1 cellular context compared by ENCODE assay signal in the genomic region with DNA sequence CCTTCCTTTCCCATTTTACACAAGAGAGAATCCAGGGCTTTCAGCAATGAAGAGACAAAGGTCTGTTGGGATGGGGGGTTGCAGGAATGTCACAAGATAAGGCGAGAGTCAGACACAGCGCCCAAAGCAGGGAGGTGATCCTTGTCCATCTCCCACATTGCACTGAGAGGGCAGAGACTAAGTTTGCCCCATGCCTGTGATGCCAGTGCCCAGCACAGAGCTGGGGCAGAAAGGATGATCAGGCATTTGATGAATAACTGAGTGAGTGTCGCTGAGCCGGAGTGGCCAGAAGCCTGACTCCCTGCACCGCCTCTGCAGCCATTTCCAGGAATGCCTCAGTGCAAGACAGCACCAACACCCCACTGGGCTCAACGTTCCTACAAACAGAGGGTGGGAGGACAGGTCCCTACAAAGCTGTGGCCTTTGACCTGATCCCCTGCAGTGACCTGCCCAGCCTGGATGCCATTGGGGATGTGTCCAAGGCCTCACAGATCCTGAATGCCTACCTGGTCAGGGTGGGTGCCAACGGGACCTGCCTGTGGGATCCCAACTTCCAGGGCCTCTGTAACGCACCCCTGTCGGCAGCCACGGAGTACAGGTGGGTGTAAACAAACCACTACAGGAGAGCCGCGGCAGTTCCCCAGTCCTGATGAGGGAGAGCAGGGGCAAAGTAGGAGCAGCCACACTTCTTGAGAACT.
A peak's percentile ranks its signal among the peaks of the same experiment; 100 is the strongest.
TF ChIP-seq lines count a peak whose summit lies in the region.

No MANE protein-coding gene starts in this region.

TF ChIP-seq in HepG2, 621 proteins besides CTCF, POLR2A, EP300 and RAD21 (continued from another document and continues in another):
- no peak for TF ChIP-seq HNRNPK (IDR thresholded peaks at IDR 0.05; ENCODE audit: low read depth, low read length, poor library complexity, severe bottlenecking)
- TF ChIP-seq HOXA9 (CRISPR knock-in tag; IDR thresholded peaks at IDR 0.05; ENCODE audit: borderline replicate concordance), result no peak
- TF ChIP-seq NFYB (CRISPR knock-in tag; IDR thresholded peaks at IDR 0.05), result no peak
- peak in 1 of 2 experiments; percentile 40; a peak in 1 of 4 replicates for TF ChIP-seq NR2F1 (CRISPR knock-in tag; IDR thresholded peaks at IDR 0.05)
- TF ChIP-seq HNF1A (IDR thresholded peaks at IDR 0.05; ENCODE audit: low read depth), result no peak
- TF ChIP-seq HNF1A (CRISPR knock-in tag; IDR thresholded peaks at IDR 0.05; ENCODE audit: borderline replicate concordance), result no peak; the same call in 1 of the 2 replicates
- peak; percentile 27; the same call in 1 of the 2 replicates for TF ChIP-seq AHR (CRISPR knock-in tag; IDR thresholded peaks at IDR 0.05)
- 0 out of 2 replicates have a peak, but pooled peaks have one; percentile 16 for TF ChIP-seq ZNF644 (CRISPR knock-in tag; IDR thresholded peaks at IDR 0.05; ENCODE audit: low read depth)
- TF ChIP-seq CHD2 (IDR thresholded peaks at IDR 0.05; ENCODE audit: low read depth, low read length), result no peak
- TF ChIP-seq SETDB1 (CRISPR knock-in tag; IDR thresholded peaks at IDR 0.05; ENCODE audit: borderline replicate concordance), result no peak
- no peak for TF ChIP-seq ZNF792 (CRISPR knock-in tag; IDR thresholded peaks at IDR 0.05)
- peak; percentile 40; the same call in 1 of the 2 replicates for TF ChIP-seq ZNF543 (CRISPR knock-in tag; IDR thresholded peaks at IDR 0.05)
- no peak for TF ChIP-seq ZNF766 (CRISPR knock-in tag; IDR thresholded peaks at IDR 0.05; ENCODE audit: borderline replicate concordance)
- TF ChIP-seq, protein P1, sequence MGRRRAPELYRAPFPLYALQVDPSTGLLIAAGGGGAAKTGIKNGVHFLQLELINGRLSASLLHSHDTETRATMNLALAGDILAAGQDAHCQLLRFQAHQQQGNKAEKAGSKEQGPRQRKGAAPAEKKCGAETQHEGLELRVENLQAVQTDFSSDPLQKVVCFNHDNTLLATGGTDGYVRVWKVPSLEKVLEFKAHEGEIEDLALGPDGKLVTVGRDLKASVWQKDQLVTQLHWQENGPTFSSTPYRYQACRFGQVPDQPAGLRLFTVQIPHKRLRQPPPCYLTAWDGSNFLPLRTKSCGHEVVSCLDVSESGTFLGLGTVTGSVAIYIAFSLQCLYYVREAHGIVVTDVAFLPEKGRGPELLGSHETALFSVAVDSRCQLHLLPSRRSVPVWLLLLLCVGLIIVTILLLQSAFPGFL (CRISPR knock-in tag; IDR thresholded peaks at IDR 0.05), result no peak
- TF ChIP-seq ZNF563 (CRISPR knock-in tag; IDR thresholded peaks at IDR 0.05), result no peak
- TF ChIP-seq, protein P2, sequence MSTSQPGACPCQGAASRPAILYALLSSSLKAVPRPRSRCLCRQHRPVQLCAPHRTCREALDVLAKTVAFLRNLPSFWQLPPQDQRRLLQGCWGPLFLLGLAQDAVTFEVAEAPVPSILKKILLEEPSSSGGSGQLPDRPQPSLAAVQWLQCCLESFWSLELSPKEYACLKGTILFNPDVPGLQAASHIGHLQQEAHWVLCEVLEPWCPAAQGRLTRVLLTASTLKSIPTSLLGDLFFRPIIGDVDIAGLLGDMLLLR (CRISPR knock-in tag; IDR thresholded peaks at IDR 0.05), result no peak
- no peak for TF ChIP-seq ZNF207 (IDR thresholded peaks at IDR 0.05; ENCODE audit: borderline replicate concordance)
- no peak for TF ChIP-seq ZBTB14 (CRISPR knock-in tag; IDR thresholded peaks at IDR 0.05)
- TF ChIP-seq FOXK1 (CRISPR knock-in tag; IDR thresholded peaks at IDR 0.05; ENCODE audit: borderline replicate concordance, low read depth), result no peak
- TF ChIP-seq ZBTB7A (CRISPR knock-in tag; IDR thresholded peaks at IDR 0.05), result 0 out of 2 replicates have a peak, but pooled peaks have one; percentile 9
- TF ChIP-seq ZNF142 (CRISPR knock-in tag; IDR thresholded peaks at IDR 0.05), result no peak
- 0 out of 2 replicates have a peak, but pooled peaks have one; percentile 33 for TF ChIP-seq ZSCAN29 (CRISPR knock-in tag; conservative IDR thresholded peaks at IDR 0.05)
- no peak for TF ChIP-seq ZFP37 (CRISPR knock-in tag; IDR thresholded peaks at IDR 0.05; ENCODE audit: borderline replicate concordance)
- no peak for TF ChIP-seq ARID3A (IDR thresholded peaks at IDR 0.05; ENCODE audit: low read depth, low read length)
- 0 out of 2 replicates have a peak, but pooled peaks have one; percentile 31 for TF ChIP-seq ZNF30 (CRISPR knock-in tag; IDR thresholded peaks at IDR 0.05)
- TF ChIP-seq ZFX (CRISPR knock-in tag; IDR thresholded peaks at IDR 0.05; ENCODE audit: low read depth), result no peak; the same call in none of the 2 replicates
- no peak for TF ChIP-seq ZNF124 (CRISPR knock-in tag; IDR thresholded peaks at IDR 0.05)
- TF ChIP-seq NR1H2 (CRISPR knock-in tag; IDR thresholded peaks at IDR 0.05; ENCODE audit: borderline replicate concordance, low read depth), result no peak
- TF ChIP-seq, protein P3, sequence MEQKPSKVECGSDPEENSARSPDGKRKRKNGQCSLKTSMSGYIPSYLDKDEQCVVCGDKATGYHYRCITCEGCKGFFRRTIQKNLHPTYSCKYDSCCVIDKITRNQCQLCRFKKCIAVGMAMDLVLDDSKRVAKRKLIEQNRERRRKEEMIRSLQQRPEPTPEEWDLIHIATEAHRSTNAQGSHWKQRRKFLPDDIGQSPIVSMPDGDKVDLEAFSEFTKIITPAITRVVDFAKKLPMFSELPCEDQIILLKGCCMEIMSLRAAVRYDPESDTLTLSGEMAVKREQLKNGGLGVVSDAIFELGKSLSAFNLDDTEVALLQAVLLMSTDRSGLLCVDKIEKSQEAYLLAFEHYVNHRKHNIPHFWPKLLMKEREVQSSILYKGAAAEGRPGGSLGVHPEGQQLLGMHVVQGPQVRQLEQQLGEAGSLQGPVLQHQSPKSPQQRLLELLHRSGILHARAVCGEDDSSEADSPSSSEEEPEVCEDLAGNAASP (CRISPR knock-in tag; IDR thresholded peaks at IDR 0.05; ENCODE audit: borderline replicate concordance), result peak; percentile 69; the same call in 1 of the 2 replicates
- TF ChIP-seq ZBTB3 (CRISPR knock-in tag; IDR thresholded peaks at IDR 0.05; ENCODE audit: borderline replicate concordance, low read depth), result no peak
- no peak for TF ChIP-seq SP1 (IDR thresholded peaks at IDR 0.05)
- TF ChIP-seq SP1 (CRISPR knock-in tag; IDR thresholded peaks at IDR 0.05), result no peak
- TF ChIP-seq RARA (CRISPR knock-in tag; IDR thresholded peaks at IDR 0.05), result peak; percentile 18; the same call in 1 of the 2 replicates
- no peak for TF ChIP-seq ZNF652 (CRISPR knock-in tag; IDR thresholded peaks at IDR 0.05; ENCODE audit: borderline replicate concordance, low read depth)
- TF ChIP-seq ZNF484 (CRISPR knock-in tag; IDR thresholded peaks at IDR 0.05; ENCODE audit: borderline replicate concordance, low read depth), result no peak
- no peak for TF ChIP-seq PAF1 (CRISPR knock-in tag; IDR thresholded peaks at IDR 0.05)
- TF ChIP-seq ZNF569 (CRISPR knock-in tag; IDR thresholded peaks at IDR 0.05; ENCODE audit: borderline replicate concordance), result no peak
- TF ChIP-seq POLR2G (IDR thresholded peaks at IDR 0.05; ENCODE audit: low read depth, low read length), result peak; percentile 28; the same call in 1 of the 2 replicates
- TF ChIP-seq, protein P4, sequence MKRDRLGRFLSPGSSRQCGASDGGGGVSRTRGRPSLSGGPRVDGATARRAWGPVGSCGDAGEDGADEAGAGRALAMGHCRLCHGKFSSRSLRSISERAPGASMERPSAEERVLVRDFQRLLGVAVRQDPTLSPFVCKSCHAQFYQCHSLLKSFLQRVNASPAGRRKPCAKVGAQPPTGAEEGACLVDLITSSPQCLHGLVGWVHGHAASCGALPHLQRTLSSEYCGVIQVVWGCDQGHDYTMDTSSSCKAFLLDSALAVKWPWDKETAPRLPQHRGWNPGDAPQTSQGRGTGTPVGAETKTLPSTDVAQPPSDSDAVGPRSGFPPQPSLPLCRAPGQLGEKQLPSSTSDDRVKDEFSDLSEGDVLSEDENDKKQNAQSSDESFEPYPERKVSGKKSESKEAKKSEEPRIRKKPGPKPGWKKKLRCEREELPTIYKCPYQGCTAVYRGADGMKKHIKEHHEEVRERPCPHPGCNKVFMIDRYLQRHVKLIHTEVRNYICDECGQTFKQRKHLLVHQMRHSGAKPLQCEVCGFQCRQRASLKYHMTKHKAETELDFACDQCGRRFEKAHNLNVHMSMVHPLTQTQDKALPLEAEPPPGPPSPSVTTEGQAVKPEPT (CRISPR knock-in tag; IDR thresholded peaks at IDR 0.05; ENCODE audit: low read depth), result peak; percentile 41
- no peak for TF ChIP-seq MAZ (IDR thresholded peaks at IDR 0.05; ENCODE audit: borderline replicate concordance, low read depth, low read length)
- peak; percentile 33; the same call in 1 of the 2 replicates for TF ChIP-seq MAZ (CRISPR knock-in tag; IDR thresholded peaks at IDR 0.05; ENCODE audit: low read depth)
- TF ChIP-seq GFI1 (CRISPR knock-in tag; IDR thresholded peaks at IDR 0.05; ENCODE audit: borderline replicate concordance), result no peak
- no peak; the same call in 1 of the 2 replicates for TF ChIP-seq SALL2 (CRISPR knock-in tag; IDR thresholded peaks at IDR 0.05)
